20 cellular contexts compared by ENCODE assay signal in genomic region chr2:74739129-74739528, GRCh38.
A peak's percentile ranks its signal among the peaks of the same experiment; 100 is the strongest.
DNase-seq lines count a peak whose midpoint lies in the region; ATAC-seq and TF ChIP-seq lines count a peak whose summit lies in the region.
"Had no signal": no experiment of that assay in that cellular context is flagged by ENCODE, and none has a peak within 500 bp of the region (broad histone marks: within the 10 kb centered on the region; RNA-seq: fewer than 3 reads in every experiment).

No MANE protein-coding gene starts in this region.

- H3K9me3 ChIP-seq in neuronal stem cell (replicated peaks in 1 of 2; ENCODE audit: control insufficient read depth in 2 of 2, insufficient read depth in 1 of 2, low read depth in 1 of 2, low read length in 2 of 2), result peaks cover 0 to 14% of the 10 kb centered on the region in 2 donors
- no peaks in the 10 kb centered on the region for H3K9me3 ChIP-seq in CD8-positive, alpha-beta T cell (ENCODE audit: low read length)

- no peak overlapping the region for H2AK5ac ChIP-seq in neuronal stem cell (ENCODE audit: low read depth, low read length)

- no peak overlapping the region for H3K18ac ChIP-seq in neuronal stem cell (ENCODE audit: low read length)

- peak; percentile 15 for DNase-seq in EL
- peak; percentile 28 for DNase-seq in M059J (ENCODE audit: low read depth)
- DNase-seq in neuronal stem cell (ENCODE audit: low spot score), result no peak
- DNase-seq in foreskin melanocyte, result no peak
- DNase-seq in CD8-positive, alpha-beta T cell, result no peak
- DNase-seq: COR-L47, DMS79, H9, KG1, NCI-H1092 treated with DMSO at 0.1 percent for 48 hours, NCI-H1436 treated with DMSO at 0.1 percent for 48 hours, NCI-H1930, NCI-H510A treated with DMSO at 0.1 percent for 48 hours, NCI-H748 treated with DMSO at 0.1 percent for 48 hours, Peyer's patch had no signal

- no peaks in the 10 kb centered on the region for H3K27me3 ChIP-seq in neuronal stem cell (ENCODE audit: control insufficient read depth in 3 of 3, insufficient read depth in 3 of 3, low read depth in 1 of 3, low read length in 3 of 3)
- no peaks in the 10 kb centered on the region for H3K27me3 ChIP-seq in CD8-positive, alpha-beta T cell (ENCODE audit: insufficient read depth, low read length)
- H3K27me3 ChIP-seq: Peyer's patch had no signal

- peaks cover 6% of the 10 kb centered on the region for H3K36me3 Mint-ChIP-seq in brain
- H3K36me3 Mint-ChIP-seq in CD8-positive, alpha-beta T cell, result no peaks in the 10 kb centered on the region

- no peak overlapping the region for H2BK120ac ChIP-seq in neuronal stem cell (ENCODE audit: low read depth, low read length)

- intact Hi-C loops in CD8-positive, alpha-beta T cell (cut with DNase I, micrococcal nuclease), result no loop called here

- no peaks in the 10 kb centered on the region for H3K36me3 ChIP-seq in neuronal stem cell (replicated peaks in 1 of 2; ENCODE audit: control insufficient read depth in 2 of 2, insufficient read depth in 2 of 2, low read length in 2 of 2)
- no peaks in the 10 kb centered on the region for H3K36me3 ChIP-seq in CD8-positive, alpha-beta T cell (ENCODE audit: insufficient read depth, low read length)
- H3K36me3 ChIP-seq: Peyer's patch had no signal

- peaks cover 4% of the 10 kb centered on the region for H3K27me3 Mint-ChIP-seq in brain
- H3K27me3 Mint-ChIP-seq in CD8-positive, alpha-beta T cell (ENCODE audit: low read depth), result peaks cover 8% of the 10 kb centered on the region

- ATAC-seq in HG02884 (IDR thresholded peaks at IDR 0.05; ENCODE audit: unreplicated experiment), result no peak
- ATAC-seq in CD8-positive, alpha-beta T cell, result no peak
- ATAC-seq: A549, Right ventricle myocardium inferior had no signal

- POLR2A ChIA-PET in CD8-positive, alpha-beta T cell (lab: Charles Lee), result no interaction called here

- no peak overlapping the region for H2BK15ac ChIP-seq in neuronal stem cell (ENCODE audit: low read length)

- CTCF ChIA-PET in CD8-positive, alpha-beta T cell (lab: Charles Lee), result interaction anchor here (0.7 kb wide), 2 partner anchors 12 to 138 kb away, joined by 3 read pairs; no protein-coding TSS in a partner anchor

- no peak overlapping the region for H3K9ac ChIP-seq in neuronal stem cell (ENCODE audit: low read depth, low read length, poor library complexity)

- TF ChIP-seq CTCF in brain (conservative IDR thresholded peaks at IDR 0.05), result no peak
- TF ChIP-seq CTCF in CD8-positive, alpha-beta T cell (IDR thresholded peaks at IDR 0.05), result no peak

- H3K4me3 Mint-ChIP-seq in brain, result no peak overlapping the region
- no peak overlapping the region for H3K4me3 Mint-ChIP-seq in CD8-positive, alpha-beta T cell
- H3K4me3 Mint-ChIP-seq: B cell, H9 had no signal

- no peaks in the 10 kb centered on the region for H3K79me1 ChIP-seq in neuronal stem cell (ENCODE audit: low read depth, low read length)

- H2BK12ac ChIP-seq in neuronal stem cell (ENCODE audit: low read length), result no peak overlapping the region

- H3K4me2 ChIP-seq in neuronal stem cell (ENCODE audit: insufficient read depth, low read length, poor library complexity, severe bottlenecking), result no peak overlapping the region
- H3K4me2 ChIP-seq: A549 had no signal

- H3K14ac ChIP-seq in neuronal stem cell (ENCODE audit: low read length), result no peak overlapping the region

- H4K8ac ChIP-seq in neuronal stem cell (ENCODE audit: low read depth, low read length), result no peak overlapping the region

- H3K23ac ChIP-seq in neuronal stem cell (ENCODE audit: low read depth, low read length, poor library complexity), result no peak overlapping the region

- H4K91ac ChIP-seq in neuronal stem cell (ENCODE audit: low read depth, low read length, poor library complexity), result no peak overlapping the region

- H3K9me3 Mint-ChIP-seq in brain, result peaks cover 6 to 19% (median 17%) of the 10 kb centered on the region in 5 experiments
- H3K9me3 Mint-ChIP-seq in CD8-positive, alpha-beta T cell, result peaks cover 11% of the 10 kb centered on the region

- peaks cover 59% of the 10 kb centered on the region for H3K4me1 Mint-ChIP-seq in brain
- H3K4me1 Mint-ChIP-seq in CD8-positive, alpha-beta T cell (ENCODE audit: low read depth), result no peaks in the 10 kb centered on the region
- H3K4me1 Mint-ChIP-seq: B cell had no signal

- H2BK5ac ChIP-seq in neuronal stem cell (ENCODE audit: low read length), result no peak overlapping the region

- H3K27ac Mint-ChIP-seq in brain, result peak overlapping the region in 3 of 5 experiments; percentile 20 to 95 (median 41)
- no peak overlapping the region for H3K27ac Mint-ChIP-seq in CD8-positive, alpha-beta T cell
- H3K27ac Mint-ChIP-seq: B cell, H9 had no signal

- no peak overlapping the region for H3K27ac ChIP-seq in neuronal stem cell (replicated peaks; ENCODE audit: low read length)
- no peak overlapping the region for H3K27ac ChIP-seq in CD8-positive, alpha-beta T cell (ENCODE audit: low read depth, low read length)
- H3K27ac ChIP-seq: Peyer's patch had no signal

- H2AFZ ChIP-seq in neuronal stem cell (ENCODE audit: low read length), result peak overlapping the region; percentile 12

- H3K4me1 ChIP-seq in neuronal stem cell (ENCODE audit: control insufficient read depth in 2 of 2, insufficient read depth in 1 of 2, low read depth in 1 of 2, low read length in 2 of 2), result peaks cover 8 to 24% of the 10 kb centered on the region in 2 donors
- no peaks in the 10 kb centered on the region for H3K4me1 ChIP-seq in CD8-positive, alpha-beta T cell (ENCODE audit: insufficient read depth, low read length)

- H3K4me3 ChIP-seq in neuronal stem cell (ENCODE audit: low read length in 2 of 2), result no peak overlapping the region
- no peak overlapping the region for H3K4me3 ChIP-seq in CD8-positive, alpha-beta T cell (ENCODE audit: low read depth, low read length)
- H3K4me3 ChIP-seq: A549, Peyer's patch had no signal

- no peak overlapping the region for H3K4ac ChIP-seq in neuronal stem cell (ENCODE audit: low read length)

Comparison
In these comparisons a context has a peak if more than half of its experiments do, and no peak if none do; other contexts are left out.
1. DNase-seq: peak in EL (single experiment) and M059J (single experiment); none in neuronal stem cell (single experiment), foreskin melanocyte (single experiment) and CD8-positive, alpha-beta T cell (0 of 7).